ENCODE assay signal across 8 cellular contexts in genomic region chr14:102314242-102315011, GRCh38. TPM values are rescaled to one million over a fixed set of nuclear protein-coding genes. Genes with fewer than 3 reads are reported as not detected.
DNase-seq lines count a peak whose midpoint lies in the region; ATAC-seq and TF ChIP-seq lines count a peak whose summit lies in the region.

No MANE protein-coding gene starts in this region.

- no peak for TF ChIP-seq POLR2A in gastroesophageal sphincter (IDR thresholded peaks at IDR 0.05)

- TF ChIP-seq EP300 in gastroesophageal sphincter (IDR thresholded peaks at IDR 0.05), result no peak

- H3K4me1 ChIP-seq in gastroesophageal sphincter, result peaks cover 0 to 49% (median 7%) of the 10 kb centered on the region in 3 donors
- H3K4me1 ChIP-seq in neutrophil (ENCODE audit: control insufficient read depth in 1 of 2, insufficient read depth in 1 of 2, low read depth in 1 of 2, low read length in 1 of 2), result peaks cover 43 to 45% of the 10 kb centered on the region in 2 experiments
- H3K4me1 ChIP-seq in subcutaneous abdominal adipose tissue (ENCODE audit: control insufficient read depth in 5 of 5, insufficient read depth in 5 of 5, low read length in 5 of 5), result peaks cover 3 to 45% (median 39%) of the 10 kb centered on the region in 5 donors

- peak; percentile 11 for DNase-seq in DMS153 treated with DMSO at 0.1 percent for 48 hours (lab: John Stamatoyannopoulos, UW; ENCODE audit: unreplicated experiment)
- peak; percentile 75 for DNase-seq in KG1 (lab: John Stamatoyannopoulos, UW)
- DNase-seq in RPMI8226, result peak; percentile 81
- peak; percentile 77 for DNase-seq in activated gamma-delta T cell treated with Interleukin-2 at 50 U/mL for 16 hours

- peak in 3 of 4 experiments; percentile 92 to 98 (median 93) for TF ChIP-seq CTCF in gastroesophageal sphincter (IDR thresholded peaks at IDR 0.05)
- peak; percentile 98 for TF ChIP-seq CTCF in neutrophil (IDR thresholded peaks at IDR 0.05)

- 14 to 28% methylated on average over 14 to 16 of the region's 52 CpGs for WGBS in gastroesophageal sphincter (ENCODE audit: low coverage in 1 of 2), 2 donors

- ATAC-seq in GM21528 (IDR thresholded peaks at IDR 0.05; ENCODE audit: low FRiP score, unreplicated experiment) (peak; percentile 63), gastroesophageal sphincter (peak; percentile 76)

- peak overlapping the region; percentile 10 to 66 (median 54) for H3K9ac ChIP-seq in subcutaneous abdominal adipose tissue (ENCODE audit: low read length in 5 of 5)

- peak overlapping the region; percentile 33 to 54 for H3K4me3 ChIP-seq in gastroesophageal sphincter
- H3K4me3 ChIP-seq in neutrophil (ENCODE audit: low read depth in 1 of 2, low read length in 1 of 2), result peak overlapping the region; percentile 69 to 76
- peak overlapping the region; percentile 50 to 84 (median 74) for H3K4me3 ChIP-seq in subcutaneous abdominal adipose tissue (ENCODE audit: low read depth in 1 of 5, low read length in 5 of 5)

- no peaks in the 10 kb centered on the region for H3K36me3 ChIP-seq in gastroesophageal sphincter
- H3K36me3 ChIP-seq in neutrophil, result no peaks in the 10 kb centered on the region
- H3K36me3 ChIP-seq in subcutaneous abdominal adipose tissue (ENCODE audit: control insufficient read depth in 5 of 5, insufficient read depth in 5 of 5, low read length in 5 of 5), result no peaks in the 10 kb centered on the region

- H3K27ac ChIP-seq in gastroesophageal sphincter, result peak overlapping the region in 2 of 4 donors; percentile 64 to 69
- peak overlapping the region; percentile 24 for H3K27ac ChIP-seq in neutrophil
- peak overlapping the region; percentile 50 for H3K27ac ChIP-seq in subcutaneous abdominal adipose tissue (ENCODE audit: low read depth, low read length)

- H3K27me3 ChIP-seq in gastroesophageal sphincter (no peaks in the 10 kb centered on the region), neutrophil (no peaks in the 10 kb centered on the region), subcutaneous abdominal adipose tissue (ENCODE audit: control insufficient read depth in 5 of 5, insufficient read depth in 4 of 5, low read length in 5 of 5) (no peaks in the 10 kb centered on the region)

- H3K9me3 ChIP-seq in gastroesophageal sphincter (no peaks in the 10 kb centered on the region), neutrophil (no peaks in the 10 kb centered on the region), subcutaneous abdominal adipose tissue (ENCODE audit: control insufficient read depth in 5 of 5, low read length in 5 of 5) (no peaks in the 10 kb centered on the region)

RNA-seq across cellular contexts. Expression of gene ZNF839, which starts 5.1 kb away (rescaled TPM):
- total RNA-seq in gastroesophageal sphincter, result 10 to 100 TPM in 1 of 4 donors, 1 to 10 TPM in 3; 6.5 to 10.1 (median 8.4) TPM

RNA-seq across cellular contexts. Expression of gene MOK, which starts 9.5 kb away (rescaled TPM):
- total RNA-seq in gastroesophageal sphincter, result 10 to 100 TPM; 10.6 to 15.4 (median 10.7) TPM

RNA-seq across cellular contexts. Expression of gene CINP, which starts 48.3 kb away (rescaled TPM):
- 10 to 100 TPM; 26.3 to 52.1 (median 29.3) TPM for total RNA-seq in gastroesophageal sphincter

RNA-seq across cellular contexts. Expression of gene TECPR2, which starts 48.3 kb away (rescaled TPM):
- total RNA-seq in gastroesophageal sphincter, result 10 to 100 TPM; 26.0 to 57.2 (median 30.5) TPM

Comparison
In these comparisons a context has a peak if more than half of its experiments do, and no peak if none do; other contexts are left out.
1. DNase-seq: peak in every context shown above with its lines; median percentile 81 in RPMI8226; 77 in activated gamma-delta T cell treated with Interleukin-2 at 50 U/mL for 16 hours; 75 in KG1; 11 in DMS153 treated with DMSO at 0.1 percent for 48 hours.